Comparison of ENCODE assay signal across 1 cellular context in genomic region chr9:23820731-23821399, GRCh38.
TF ChIP-seq lines count a peak whose summit lies in the region.

No MANE protein-coding gene starts in this region.

TF ChIP-seq in WTC11, 78 proteins besides CTCF, POLR2A, EP300 and RAD21 (continued from another document):
- TF ChIP-seq AFF4 (CRISPR knock-in tag; IDR thresholded peaks at IDR 0.05; ENCODE audit: borderline replicate concordance) (no peak), ZBTB21 (CRISPR knock-in tag; IDR thresholded peaks at IDR 0.05; ENCODE audit: borderline replicate concordance) (no peak), E2F5 (CRISPR knock-in tag; IDR thresholded peaks at IDR 0.05) (peak; percentile 45; the same call in 1 of the 2 replicates)
- TF ChIP-seq, protein P1, sequence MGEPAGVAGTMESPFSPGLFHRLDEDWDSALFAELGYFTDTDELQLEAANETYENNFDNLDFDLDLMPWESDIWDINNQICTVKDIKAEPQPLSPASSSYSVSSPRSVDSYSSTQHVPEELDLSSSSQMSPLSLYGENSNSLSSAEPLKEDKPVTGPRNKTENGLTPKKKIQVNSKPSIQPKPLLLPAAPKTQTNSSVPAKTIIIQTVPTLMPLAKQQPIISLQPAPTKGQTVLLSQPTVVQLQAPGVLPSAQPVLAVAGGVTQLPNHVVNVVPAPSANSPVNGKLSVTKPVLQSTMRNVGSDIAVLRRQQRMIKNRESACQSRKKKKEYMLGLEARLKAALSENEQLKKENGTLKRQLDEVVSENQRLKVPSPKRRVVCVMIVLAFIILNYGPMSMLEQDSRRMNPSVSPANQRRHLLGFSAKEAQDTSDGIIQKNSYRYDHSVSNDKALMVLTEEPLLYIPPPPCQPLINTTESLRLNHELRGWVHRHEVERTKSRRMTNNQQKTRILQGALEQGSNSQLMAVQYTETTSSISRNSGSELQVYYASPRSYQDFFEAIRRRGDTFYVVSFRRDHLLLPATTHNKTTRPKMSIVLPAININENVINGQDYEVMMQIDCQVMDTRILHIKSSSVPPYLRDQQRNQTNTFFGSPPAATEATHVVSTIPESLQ (CRISPR knock-in tag; IDR thresholded peaks at IDR 0.05) = no peak
